ENCODE assay signal across 22 cellular contexts in genomic region chr1:12488666-12489354, GRCh38.
A peak's percentile ranks its signal among the peaks of the same experiment; 100 is the strongest.
DNase-seq lines count a peak whose midpoint lies in the region; ATAC-seq and TF ChIP-seq lines count a peak whose summit lies in the region.
"Had no signal": no experiment of that assay in that cellular context is flagged by ENCODE, and none has a peak within 500 bp of the region (broad histone marks: within the 10 kb centered on the region; RNA-seq: fewer than 3 reads in every experiment).

No MANE protein-coding gene starts in this region.

- no peaks in the 10 kb centered on the region for H3K27me3 Mint-ChIP-seq in type B pancreatic cell
- H3K27me3 Mint-ChIP-seq: activated CD4-positive, alpha-beta T cell treated with anti-CD3 and anti-CD28 coated beads for 36 hours; activated naive CD4-positive, alpha-beta T cell treated with anti-CD3 and anti-CD28 coated beads, Interleukin-2, amount 50 U/mL, for 24 hours; dendritic cell treated with granulocyte-macrophage colony-stimulating factor and Interleukin-4, amounts not matched to agents 40 ng/mL and 50 ng/mL, for 4 days; T-helper 17 cell had no signal

- peak overlapping the region; percentile 47 for H3K4me3 Mint-ChIP-seq in type B pancreatic cell
- H3K4me3 Mint-ChIP-seq: activated CD4-positive, alpha-beta T cell treated with anti-CD3 and anti-CD28 coated beads for 36 hours; activated CD8-positive, alpha-beta T cell treated with anti-CD3 and anti-CD28 coated beads, Interleukin-2, amount 10 ng/mL, durations not matched to agents 7 days and 5 days; activated naive CD4-positive, alpha-beta T cell treated with anti-CD3 and anti-CD28 coated beads, Interleukin-2, amount 50 U/mL, for 24 hours; dendritic cell treated with granulocyte-macrophage colony-stimulating factor and Interleukin-4, amounts not matched to agents 40 ng/mL and 50 ng/mL, for 4 days; natural killer cell; T-helper 17 cell had no signal

- TF ChIP-seq CTCF in type B pancreatic cell (conservative IDR thresholded peaks at IDR 0.05), result no peak

- ATAC-seq in GM18861 (IDR thresholded peaks at IDR 0.05; ENCODE audit: unreplicated experiment), result no peak
- ATAC-seq: activated CD4-positive, alpha-beta T cell treated with anti-CD3 and anti-CD28 coated beads for 36 hours; activated CD8-positive, alpha-beta T cell treated with anti-CD3 and anti-CD28 coated beads, Interleukin-2, amount 10 ng/mL, durations not matched to agents 7 days and 5 days; natural killer cell; T-helper 17 cell had no signal

- H3K9me3 Mint-ChIP-seq in type B pancreatic cell, result peaks cover 17% of the 10 kb centered on the region
- H3K9me3 Mint-ChIP-seq: activated naive CD4-positive, alpha-beta T cell treated with anti-CD3 and anti-CD28 coated beads, Interleukin-2, amount 50 U/mL, for 24 hours; activated T-helper 2 cell treated with anti-CD3 and anti-CD28 coated beads, Interferon-gamma antibody, Interleukin-2, Interleukin-4, amounts not matched to agents 10 μg/mL and 5 μg/mL and 100 μg/mL, durations not matched to agents 14 hours and 24 hours and 36 hours; dendritic cell treated with granulocyte-macrophage colony-stimulating factor and Interleukin-4, amounts not matched to agents 40 ng/mL and 50 ng/mL, for 4 days; natural killer cell had no signal

- peak; percentile 17 for DNase-seq in LHCN-M2 (ENCODE audit: low read depth)
- peak; percentile 80 for DNase-seq in amniotic epithelial cell (ENCODE audit: low read depth)
- peak; percentile 59 for DNase-seq in iris pigment epithelial cell (ENCODE audit: low read depth)
- no peak for DNase-seq in type B pancreatic cell (ENCODE audit: extremely low spot score, unreplicated experiment)
- DNase-seq in HUDEP-2 (lab: John Stamatoyannopoulos, UW; ENCODE audit: unreplicated experiment in 76 of 76), result no peak
- no peak for DNase-seq in LoVo (ENCODE audit: low spot score)
- DNase-seq: activated CD4-positive, alpha-beta T cell treated with anti-CD3 and anti-CD28 coated beads for 36 hours; activated CD8-positive, alpha-beta T cell treated with anti-CD3 and anti-CD28 coated beads, Interleukin-2, amount 10 ng/mL, durations not matched to agents 7 days and 5 days; C1 segment of cervical spinal cord; Calu3; caudate nucleus; DMS79 treated with DMSO at 0.1 percent for 48 hours; MG63; natural killer cell; NCI-H2029 treated with DMSO at 0.1 percent for 48 hours; NCI-H69; stimulated activated CD4-positive, alpha-beta T cell treated with anti-CD3 and anti-CD28 coated beads, Interleukin-2, amount 100 ng/mL, for 24 hours; T-helper 17 cell had no signal

- H3K36me3 Mint-ChIP-seq in type B pancreatic cell, result peaks cover 52% of the 10 kb centered on the region
- H3K36me3 Mint-ChIP-seq: natural killer cell had no signal

- H3K4me1 Mint-ChIP-seq in type B pancreatic cell (ENCODE audit: unreplicated experiment), result peaks cover 61% of the 10 kb centered on the region
- H3K4me1 Mint-ChIP-seq: T-helper 17 cell had no signal

- peak overlapping the region; percentile 68 for H3K27ac Mint-ChIP-seq in type B pancreatic cell
- H3K27ac Mint-ChIP-seq: activated CD4-positive, alpha-beta T cell treated with anti-CD3 and anti-CD28 coated beads for 36 hours; activated CD8-positive, alpha-beta T cell treated with anti-CD3 and anti-CD28 coated beads, Interleukin-2, amount 10 ng/mL, durations not matched to agents 7 days and 5 days; activated naive CD4-positive, alpha-beta T cell treated with anti-CD3 and anti-CD28 coated beads, Interleukin-2, amount 50 U/mL, for 24 hours; activated T-helper 2 cell treated with anti-CD3 and anti-CD28 coated beads, Interferon-gamma antibody, Interleukin-2, Interleukin-4, amounts not matched to agents 10 μg/mL and 5 μg/mL and 100 μg/mL, durations not matched to agents 14 hours and 24 hours and 36 hours; dendritic cell treated with granulocyte-macrophage colony-stimulating factor and Interleukin-4, amounts not matched to agents 40 ng/mL and 50 ng/mL, for 4 days; natural killer cell had no signal

Comparison
In these comparisons a context has a peak if more than half of its experiments do, and no peak if none do; other contexts are left out.
1. DNase-seq: peak in LHCN-M2 (single experiment), amniotic epithelial cell (single experiment) and iris pigment epithelial cell (single experiment); none in type B pancreatic cell (single experiment), HUDEP-2 (0 of 76) and LoVo (single experiment).